In genomic region chr4:5144384-5144783, GRCh38 we compare ENCODE assay signal across 1 cellular context.
TF ChIP-seq lines count a peak whose summit lies in the region.

No MANE protein-coding gene starts in this region.

TF ChIP-seq in K562, 482 proteins besides CTCF, POLR2A, EP300 and RAD21 (continued from another document):
- TF ChIP-seq PBX2 (CRISPR knock-in tag; IDR thresholded peaks at IDR 0.05; ENCODE audit: low read depth) (peak; percentile 31; the same call in 1 of the 2 replicates), PBX2 (tag; conservative IDR thresholded peaks at IDR 0.05; ENCODE audit: low read depth) (peak; percentile 92), HNRNPLL (IDR thresholded peaks at IDR 0.05; ENCODE audit: low read depth, low read length, poor library complexity, severe bottlenecking) (no peak), TCF3 (CRISPR knock-in tag; IDR thresholded peaks at IDR 0.05) (0 out of 2 replicates have a peak, but pooled peaks have one; percentile 18), TFE3 (CRISPR knock-in tag; IDR thresholded peaks at IDR 0.05) (peak; percentile 41), ZNF24 (IDR thresholded peaks at IDR 0.05) (peak; percentile 61; the same call in 1 of the 2 replicates), FOXK2 (conservative IDR thresholded peaks at IDR 0.05 in 1 of 2, IDR thresholded peaks at IDR 0.05 in 1 of 2; ENCODE audit: low read depth in 2 of 2) (peak in 1 of 2 experiments; percentile 77; a peak in 2 of 4 replicates), PKNOX1 (IDR thresholded peaks at IDR 0.05) (peak; percentile 89), CBFA2T2 (conservative IDR thresholded peaks at IDR 0.05) (peak; percentile 45; the same call in 1 of the 2 replicates), JUND (IDR thresholded peaks at IDR 0.05; ENCODE audit: borderline replicate concordance, low read depth, low read length) (peak; percentile 50; the same call in 1 of the 2 replicates), JUND (tag; IDR thresholded peaks at IDR 0.05; ENCODE audit: borderline replicate concordance, low read depth, low read length) (peak; percentile 76; the same call in 1 of the 3 replicates), POLR2B (IDR thresholded peaks at IDR 0.05; ENCODE audit: low read depth, partially characterized antibody) (no peak), SMARCA4 (IDR thresholded peaks at IDR 0.05) (peak; percentile 56; the same call in 1 of the 2 replicates), FOXJ2 (tag; IDR thresholded peaks at IDR 0.05) (peak; percentile 76), RAD51 (IDR thresholded peaks at IDR 0.05; ENCODE audit: borderline replicate concordance, low read depth) (peak; percentile 51), E2F4 (CRISPR knock-in tag; IDR thresholded peaks at IDR 0.05; ENCODE audit: low read depth) (no peak), NFATC3 (IDR thresholded peaks at IDR 0.05) (no peak), SRSF1 (IDR thresholded peaks at IDR 0.05; ENCODE audit: low read depth, low read length) (no peak), RNF219 (CRISPR knock-in tag; IDR thresholded peaks at IDR 0.05) (no peak), TBL1XR1 (IDR thresholded peaks at IDR 0.05; ENCODE audit: low read length in 2 of 2) (peak in 1 of 2 experiments; percentile 58; a peak in 1 of 4 replicates), TAL1 (IDR thresholded peaks at IDR 0.05) (peak; percentile 55), USF2 (CRISPR knock-in tag; IDR thresholded peaks at IDR 0.05) (peak; percentile 65), STAT6 (CRISPR knock-in tag; IDR thresholded peaks at IDR 0.05) (no peak), MYC (IDR thresholded peaks at IDR 0.05; ENCODE audit: low read depth, low read length) (peak; percentile 39; the same call in 1 of the 2 replicates), MYC (CRISPR knock-in tag; IDR thresholded peaks at IDR 0.05; ENCODE audit: borderline replicate concordance, low read depth) (no peak), MNT (conservative IDR thresholded peaks at IDR 0.05) (peak in 1 of 2 experiments; percentile 31; a peak in 1 of 4 replicates), CCNT2 (IDR thresholded peaks at IDR 0.05; ENCODE audit: borderline replicate concordance, extremely low read depth, insufficient read length, low read depth, low read length) (peak; percentile 29), RCOR1 (IDR thresholded peaks at IDR 0.05; ENCODE audit: borderline replicate concordance in 1 of 2, low read depth in 2 of 2, low read length in 2 of 2) (peak in 1 of 2 experiments; percentile 65; a peak in 1 of 4 replicates), TRIM28 (IDR thresholded peaks at IDR 0.05) (peak; percentile 29; the same call in 1 of the 2 replicates), TRIM24 (IDR thresholded peaks at IDR 0.05) (peak in 1 of 2 experiments; percentile 39; a peak in 1 of 4 replicates), DPF2 (IDR thresholded peaks at IDR 0.05) (peak; percentile 43; the same call in 1 of the 2 replicates), ZNF124 (CRISPR knock-in tag; IDR thresholded peaks at IDR 0.05) (no peak), EHMT2 (IDR thresholded peaks at IDR 0.05) (peak; percentile 60; the same call in 1 of the 2 replicates), MEF2D (tag; conservative IDR thresholded peaks at IDR 0.05; ENCODE audit: low read depth) (peak; percentile 78), CBFA2T3 (IDR thresholded peaks at IDR 0.05) (peak; percentile 57), ATF1 (CRISPR knock-in tag; IDR thresholded peaks at IDR 0.05) (no peak), ATF1 (tag; IDR thresholded peaks at IDR 0.05) (peak; percentile 32; the same call in 1 of the 2 replicates), ARID1B (IDR thresholded peaks at IDR 0.05) (peak; percentile 77), NCOR1 (IDR thresholded peaks at IDR 0.05) (peak; percentile 25; the same call in 1 of the 2 replicates), MEIS2 (IDR thresholded peaks at IDR 0.05; ENCODE audit: partially characterized antibody) (peak; percentile 97), SOX6 (IDR thresholded peaks at IDR 0.05) (peak; percentile 32; the same call in 1 of the 2 replicates), CTBP1 (IDR thresholded peaks at IDR 0.05; ENCODE audit: borderline replicate concordance) (peak; percentile 67), L3MBTL2 (IDR thresholded peaks at IDR 0.05) (0 out of 2 replicates have a peak, but pooled peaks have one; percentile 32), CEBPG (CRISPR knock-in tag; IDR thresholded peaks at IDR 0.05) (no peak), CEBPG (tag; conservative IDR thresholded peaks at IDR 0.05 in 1 of 2, IDR thresholded peaks at IDR 0.05 in 1 of 2) (0 out of 4 replicates have a peak, but pooled peaks of 1 of the 2 experiments have one; percentile 1)
